Comparison of ENCODE assay signal across 15 cellular contexts in the genomic region with DNA sequence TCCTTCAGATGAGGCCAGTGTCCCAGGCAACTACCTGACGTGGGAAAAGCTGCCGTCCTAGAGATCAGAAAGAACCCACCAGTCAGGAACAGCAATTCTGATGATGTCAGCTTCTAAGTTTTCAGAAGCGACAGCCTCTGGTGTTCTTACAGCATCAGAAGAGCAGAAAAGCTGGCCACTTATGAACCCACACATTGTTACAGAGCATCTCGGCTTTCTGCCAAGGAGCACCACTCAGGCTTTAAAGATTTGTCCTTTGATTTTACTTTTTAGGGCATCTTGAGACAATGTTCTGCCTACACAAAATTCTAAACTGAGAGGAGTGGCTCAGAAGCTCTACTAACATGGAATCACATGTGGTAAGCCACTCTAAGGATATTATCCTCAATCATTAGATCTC. TPM values are rescaled to one million over a fixed set of nuclear protein-coding genes. Genes with fewer than 3 reads are reported as not detected.
A peak's percentile ranks its signal among the peaks of the same experiment; 100 is the strongest.
DNase-seq lines count a peak whose midpoint lies in the region; ATAC-seq and TF ChIP-seq lines count a peak whose summit lies in the region.
"Had no signal": no experiment of that assay in that cellular context is flagged by ENCODE, and none has a peak within 500 bp of the region (broad histone marks: within the 10 kb centered on the region; RNA-seq: fewer than 3 reads in every experiment).

No MANE protein-coding gene starts in this region.

- H3K27me3 Mint-ChIP-seq in nephron (ENCODE audit: low read depth), result no peaks in the 10 kb centered on the region

- no peaks in the 10 kb centered on the region for H3K9me3 Mint-ChIP-seq in nephron
- H3K9me3 Mint-ChIP-seq: GM23338 had no signal

- no peak for TF ChIP-seq CTCF in nephron (IDR thresholded peaks at IDR 0.05; ENCODE audit: unreplicated experiment in 3 of 3)
- no peak for TF ChIP-seq CTCF in thyroid gland (IDR thresholded peaks at IDR 0.05)

- no peak for TF ChIP-seq POLR2A in thyroid gland (IDR thresholded peaks at IDR 0.05)

- H3K9me3 ChIP-seq in adipocyte (ENCODE audit: control insufficient read depth, low read length) (no peaks in the 10 kb centered on the region), thyroid gland (no peaks in the 10 kb centered on the region)

- peak overlapping the region in 2 of 3 experiments; percentile 43 to 74 for H3K27ac Mint-ChIP-seq in nephron
- H3K27ac Mint-ChIP-seq: CD4-positive, CD25-positive, alpha-beta regulatory T cell; GM23338 had no signal

- H3K36me3 Mint-ChIP-seq in nephron (ENCODE audit: low read depth), result no peaks in the 10 kb centered on the region
- H3K36me3 Mint-ChIP-seq: CD4-positive, CD25-positive, alpha-beta regulatory T cell had no signal

- no peaks in the 10 kb centered on the region for H3K27me3 ChIP-seq in adipocyte (replicated peaks; ENCODE audit: control insufficient read depth, insufficient read depth, low read length)
- H3K27me3 ChIP-seq in thyroid gland, result no peaks in the 10 kb centered on the region
- H3K27me3 ChIP-seq: BLaER1 treated with 17β-estradiol and CSF1 and Interleukin-3, amounts not matched to agents 10 nM and 100 nM had no signal

- H3K36me3 ChIP-seq in adipocyte (ENCODE audit: control insufficient read depth, insufficient read depth, low read length, severe bottlenecking), result no peaks in the 10 kb centered on the region
- H3K36me3 ChIP-seq in thyroid gland, result no peaks in the 10 kb centered on the region
- H3K36me3 ChIP-seq: BLaER1 treated with 17β-estradiol and CSF1 and Interleukin-3, amounts not matched to agents 10 nM and 100 nM had no signal

- H3K4me1 Mint-ChIP-seq in nephron, result peaks cover 41% of the 10 kb centered on the region
- H3K4me1 Mint-ChIP-seq: CD4-positive, CD25-positive, alpha-beta regulatory T cell had no signal

- H3K4me3 ChIP-seq in adipocyte (ENCODE audit: low read length), result no peak overlapping the region
- H3K4me3 ChIP-seq in thyroid gland (replicated peaks in 1 of 3), result no peak overlapping the region
- H3K4me3 ChIP-seq: BLaER1 treated with 17β-estradiol and CSF1 and Interleukin-3, amounts not matched to agents 10 nM and 100 nM; GM23338 had no signal

- H3K4me1 ChIP-seq in adipocyte (ENCODE audit: control insufficient read depth, insufficient read depth, low read length) (peaks cover 33% of the 10 kb centered on the region), thyroid gland (peaks cover 15 to 20% of the 10 kb centered on the region in 2 donors)
- H3K4me1 ChIP-seq: BLaER1 treated with 17β-estradiol and CSF1 and Interleukin-3, amounts not matched to agents 10 nM and 100 nM had no signal

- WGBS in thyroid gland, 2 donors, result 29 to 50% methylated on average over 4 of the region's 4 CpGs

- DNase-seq in DMS79 (lab: John Stamatoyannopoulos, UW) (peak; percentile 74), adipocyte (ENCODE audit: low read depth) (peak; percentile 35), thyroid gland (peak; percentile 79 to 84), DMS 273 (lab: John Stamatoyannopoulos, UW; ENCODE audit: unreplicated experiment) (no peak), SIG-M5 treated with dmso at 0.1 percent for 504 hours (lab: John Stamatoyannopoulos, UW; ENCODE audit: unreplicated experiment) (no peak)
- DNase-seq: 8988T; ACHN; CD4-positive, CD25-positive, alpha-beta regulatory T cell; DMS 273 treated with DMSO at 0.1 percent for 48 hours; EL; H7 had no signal

- intact Hi-C loops in thyroid gland (cut with DNase I), result no loop called here

- no peak overlapping the region for H3K9ac ChIP-seq in adipocyte (ENCODE audit: low read length)
- H3K9ac ChIP-seq: BLaER1 treated with 17β-estradiol and CSF1 and Interleukin-3, amounts not matched to agents 10 nM and 100 nM had no signal

- no peak for ATAC-seq in GM21515 (IDR thresholded peaks at IDR 0.05; ENCODE audit: unreplicated experiment)
- ATAC-seq: GM23338 had no signal

- peak overlapping the region; percentile 45 to 61 (median 51) for H3K27ac ChIP-seq in thyroid gland
- H3K27ac ChIP-seq: BLaER1 treated with 17β-estradiol and CSF1 and Interleukin-3, amounts not matched to agents 10 nM and 100 nM had no signal

- no peak overlapping the region for H3K4me3 Mint-ChIP-seq in nephron
- H3K4me3 Mint-ChIP-seq: CD4-positive, CD25-positive, alpha-beta regulatory T cell; GM23338 had no signal

RNA-seq across cellular contexts. Expression of gene BOC, which starts 49.7 kb away (rescaled TPM):
- total RNA-seq in thyroid gland, result 10 to 100 TPM; 40.2 to 68.3 (median 51.2) TPM
- total RNA-seq: CD4-positive, CD25-positive, alpha-beta regulatory T cell had no signal

Comparison
In these comparisons a context has a peak if more than half of its experiments do, and no peak if none do; other contexts are left out.
1. DNase-seq: peak in DMS79 (single experiment), adipocyte (single experiment) and thyroid gland (2 of 2); none in DMS 273 (single experiment) and SIG-M5 treated with dmso at 0.1 percent for 504 hours (single experiment).